In the genomic region with DNA sequence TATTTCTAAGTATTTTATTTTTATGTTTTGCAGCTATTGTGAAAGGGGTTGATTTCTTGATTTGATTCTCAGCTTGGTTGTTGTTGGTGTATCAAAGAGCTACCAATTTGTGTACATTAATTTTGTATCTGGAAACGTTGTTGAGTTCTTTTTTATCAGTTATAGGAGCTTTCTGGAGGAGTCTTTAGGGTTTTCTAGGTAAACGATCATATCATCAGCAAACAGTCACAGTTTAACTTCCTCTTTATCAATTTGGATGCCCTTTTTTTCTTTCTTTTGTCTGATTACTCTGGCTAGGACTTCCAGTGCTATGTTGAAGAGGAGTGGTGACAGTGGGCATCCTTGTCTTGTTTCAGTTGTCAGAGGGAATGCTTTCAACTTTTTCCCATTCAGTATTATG, we compare ENCODE assay signal across 6 cellular contexts. TPM values are rescaled to one million over a fixed set of nuclear protein-coding genes. Genes with fewer than 3 reads are reported as not detected.
"Had no signal": no experiment of that assay in that cellular context is flagged by ENCODE, and none has a peak within 500 bp of the region (broad histone marks: within the 10 kb centered on the region; RNA-seq: fewer than 3 reads in every experiment).

No MANE protein-coding gene starts in this region.

RNA-seq across cellular contexts. Expression of a gene that starts 21.5 kb away (rescaled TPM):
- total RNA-seq: activated B cell treated with CpG ODN at 0.5 μM for 24 hours; activated CD4-positive, alpha-beta memory T cell treated with anti-CD3 and anti-CD28 coated beads, Interleukin-2, amount 10 ng/mL, durations not matched to agents 7 days and 5 days; activated CD4-positive, alpha-beta T cell treated with anti-CD3 and anti-CD28 coated beads, Interleukin-2, amount 10 ng/mL, durations not matched to agents 24 days and 14 days; activated CD4-positive, alpha-beta T cell treated with anti-CD3 and anti-CD28 coated beads, Interleukin-2, amount 10 ng/mL, durations not matched to agents 7 days and 5 days; activated T-cell treated with anti-CD3 and anti-CD28 coated beads, Interleukin-2, amount 50 U/mL, for 4 hours; T-helper 17 cell had no signal
